In genomic region chr7:115273855-115274254, GRCh38 we compare ENCODE assay signal across 6 cellular contexts.
A peak's percentile ranks its signal among the peaks of the same experiment; 100 is the strongest.
DNase-seq lines count a peak whose midpoint lies in the region; ATAC-seq, FAIRE-seq and TF ChIP-seq lines count a peak whose summit lies in the region.
"Not testable (repeated sequence)": the region's sequence is repeated elsewhere in the genome, so short reads cannot be mapped to it uniquely, and the experiment has no call there.

No MANE protein-coding gene starts in this region.

- not testable (repeated sequence) for TF ChIP-seq POLR2A in GM12878 (IDR thresholded peaks at IDR 0.05; ENCODE audit: low read depth, low read length)

- H3K27me3 ChIP-seq in ACC112 (ENCODE audit: insufficient read depth, low read length); GM12878 (replicated peaks in 1 of 2; ENCODE audit: control insufficient read depth in 2 of 2, insufficient read depth in 2 of 2, low read length in 1 of 2); skeletal muscle satellite cell (ENCODE audit: control insufficient read depth, insufficient read depth, low read length): not testable (repeated sequence)

- RAD21 ChIA-PET in GM12878 (lab: Charles Lee; ENCODE audit: unreplicated experiment) = not testable (repeated sequence)

- WGBS in GM12878 (ENCODE audit: insufficient coverage, insufficient replicate concordance, low lambda C conversion rate, missing lambda C conversion rate) = 17% methylated on average over 8 of the region's 8 CpGs

- H3K4me2 ChIP-seq in GM12878 (ENCODE audit: control insufficient read depth, insufficient read depth); skeletal muscle satellite cell (ENCODE audit: low read length): not testable (repeated sequence)

- not testable (repeated sequence) for TF ChIP-seq EP300 in GM12878 (IDR thresholded peaks at IDR 0.05; ENCODE audit: borderline replicate concordance in 1 of 2, control insufficient read depth in 1 of 2, low read depth in 2 of 2, low read length in 2 of 2)

- H3K9ac ChIP-seq in GM12878 (ENCODE audit: control insufficient read depth, insufficient read depth, low read length) = not testable (repeated sequence)
- H3K9ac ChIP-seq in skeletal muscle satellite cell (ENCODE audit: low read depth, low read length) = peak overlapping the region; percentile 27

- TF ChIP-seq CTCF in GM12878 (IDR thresholded peaks at IDR 0.05 in 2 of 3, conservative IDR thresholded peaks at IDR 0.05 in 1 of 3; ENCODE audit: control insufficient read depth in 2 of 3, extremely low read depth in 1 of 3, insufficient read depth in 1 of 3, low read depth in 3 of 3, low read length in 3 of 3) = not testable (repeated sequence)

- SMC1A ChIA-PET in GM12878 (lab: Charles Lee; ENCODE audit: uncharacterized antibody, unreplicated experiment) = interaction anchor here (1.0 to 1.2 kb wide), 2 partner anchors 17 to 26 kb away, joined by 3 read pairs; no protein-coding TSS in a partner anchor

- TF ChIP-seq RAD21 in GM12878 (IDR thresholded peaks at IDR 0.05; ENCODE audit: insufficient read depth, low read depth, low read length) = not testable (repeated sequence)

- H3K27ac ChIP-seq in ACC112 (ENCODE audit: low read depth, low read length); GM12878 (ENCODE audit: control insufficient read depth, insufficient read depth): not testable (repeated sequence)

- CTCF ChIA-PET in GM12878 (lab: Yijun Ruan, JAX) = not testable (repeated sequence)

- not testable (repeated sequence) for H3K4me3 ChIP-seq in ACC112 (ENCODE audit: low read depth, low read length); GM12878; skeletal muscle satellite cell (ENCODE audit: low read length)

- H3K79me2 ChIP-seq in ACC112 (ENCODE audit: control insufficient read depth, insufficient read depth, low read length, unreplicated experiment); GM12878 (ENCODE audit: control insufficient read depth, insufficient read depth, low read length): not testable (repeated sequence)

- intact Hi-C loops in GM12878 (cut with micrococcal nuclease; ENCODE audit: unreplicated experiment); Right ventricle myocardium inferior (cut with DNase I): not testable (repeated sequence)

- not testable (repeated sequence) for H3K36me3 ChIP-seq in ACC112 (ENCODE audit: insufficient read depth, low read length); GM12878 (ENCODE audit: control insufficient read depth in 2 of 2, insufficient read depth in 2 of 2, low read length in 1 of 2); skeletal muscle satellite cell (ENCODE audit: insufficient read depth, low read length)

- not testable (repeated sequence) for H4K20me1 ChIP-seq in GM12878 (ENCODE audit: control insufficient read depth, insufficient read depth)

- peak; percentile 26 for FAIRE-seq in HTR-8/SVneo (lab: Jason Lieb, UNC)
- FAIRE-seq in GM12878 (lab: Jason Lieb, UNC) = peak; percentile 91

- POLR2A ChIA-PET in GM12878 (lab: Charles Lee) = not testable (repeated sequence)

- not testable (repeated sequence) for H3K9me3 ChIP-seq in GM12878 (replicated peaks; ENCODE audit: control insufficient read depth, insufficient read depth, low read length); skeletal muscle satellite cell (replicated peaks; ENCODE audit: low read length)

- in situ Hi-C loops in GM12878 (cut with MboI) = not testable (repeated sequence)

- H3K4me1 ChIP-seq in ACC112 (ENCODE audit: control insufficient read depth, insufficient read depth, low read length, unreplicated experiment); GM12878 (ENCODE audit: control insufficient read depth, insufficient read depth, low read length): not testable (repeated sequence)
- H3K4me1 ChIP-seq in skeletal muscle satellite cell (ENCODE audit: control insufficient read depth, insufficient read depth, low read length) = peaks cover 27% of the 10 kb centered on the region

- H2AFZ ChIP-seq in ACC112 (ENCODE audit: low read length, unreplicated experiment) = peak overlapping the region; percentile 28
- not testable (repeated sequence) for H2AFZ ChIP-seq in GM12878 (ENCODE audit: control insufficient read depth, low read depth, low read length)

- ATAC-seq in SK-N-SH treated with all-trans-retinoic acid at 6 μM for 48 hours = peak; percentile 49
- ATAC-seq in GM12878, Right ventricle myocardium inferior: not testable (repeated sequence)

- BruUV-seq in GM12878 (replicated peaks; lab: Mats Ljungman, UMichigan) = not testable (repeated sequence)

- DNase-seq in HTR-8/SVneo (ENCODE audit: insufficient read length, low spot score); GM12878 (ENCODE audit: low read depth, low spot score): not testable (repeated sequence)
- peak; percentile 14 for DNase-seq in Right ventricle myocardium inferior (ENCODE audit: missing footprints)
